ENCODE assay signal across 32 cellular contexts in the genomic region with DNA sequence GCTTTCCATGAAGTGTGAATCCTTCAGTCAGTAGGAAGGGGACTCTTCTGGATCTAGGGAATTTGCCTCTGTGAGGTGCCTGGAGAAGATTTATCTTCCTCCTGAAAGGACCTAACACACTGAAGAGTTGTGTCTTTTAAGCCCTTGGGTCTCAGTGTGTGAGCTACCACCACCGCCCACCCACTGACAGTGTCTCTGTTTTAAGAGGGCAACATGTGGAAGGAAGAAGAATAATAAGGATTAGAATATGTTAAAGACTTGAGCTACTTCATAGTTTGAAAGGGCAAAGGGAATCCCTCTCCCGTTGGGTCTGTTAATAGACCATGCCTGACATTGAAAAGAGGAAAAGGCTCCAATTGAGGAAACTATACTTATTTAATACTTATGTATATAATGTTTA.
DNase-seq lines count a peak whose midpoint lies in the region; ATAC-seq and TF ChIP-seq lines count a peak whose summit lies in the region.
"Had no signal": no experiment of that assay in that cellular context is flagged by ENCODE, and none has a peak within 500 bp of the region (broad histone marks: within the 10 kb centered on the region; RNA-seq: fewer than 3 reads in every experiment).

No MANE protein-coding gene starts in this region.

- intact Hi-C loops in activated naive CD4-positive, alpha-beta T cell treated with anti-CD3 and anti-CD28 coated beads for 36 hours (cut with micrococcal nuclease): no loop called here
- intact Hi-C loops in sciatic nerve (cut with DNase I): no loop called here

- CTCF ChIA-PET in activated naive CD4-positive, alpha-beta T cell treated with anti-CD3 and anti-CD28 coated beads for 36 hours (lab: Charles Lee): interaction anchor here (0.9 to 1.9 kb wide), 2 partner anchors 29 to 187 kb away, joined by 4 to 5 read pairs; no protein-coding TSS in a partner anchor

- peaks cover 2% of the 10 kb centered on the region for H3K9me3 Mint-ChIP-seq in activated naive CD4-positive, alpha-beta T cell treated with anti-CD3 and anti-CD28 coated beads for 36 hours
- H3K9me3 Mint-ChIP-seq in IgD-negative memory B cell (no peaks in the 10 kb centered on the region), type B pancreatic cell (no peaks in the 10 kb centered on the region)
- H3K9me3 Mint-ChIP-seq: activated naive CD4-positive, alpha-beta T cell treated with anti-CD3 and anti-CD28 coated beads, Interleukin-2, amount 10 ng/mL, durations not matched to agents 7 days and 5 days; endodermal cell had no signal

- TF ChIP-seq CTCF in type B pancreatic cell (conservative IDR thresholded peaks at IDR 0.05): no peak

- ATAC-seq in sciatic nerve (peak; percentile 35), GM19397 (IDR thresholded peaks at IDR 0.05; ENCODE audit: unreplicated experiment) (no peak)
- ATAC-seq: A549; activated T-cell treated with anti-CD3 and anti-CD28 coated beads, Interleukin-2, amount 50 U/mL, for 72 hours; esophagus mucosa; foreskin keratinocyte had no signal

- no peak overlapping the region for H3K4me3 Mint-ChIP-seq in activated naive CD4-positive, alpha-beta T cell treated with anti-CD3 and anti-CD28 coated beads for 36 hours
- H3K4me3 Mint-ChIP-seq in IgD-negative memory B cell (no peak overlapping the region), type B pancreatic cell (no peak overlapping the region)
- H3K4me3 Mint-ChIP-seq: activated naive CD4-positive, alpha-beta T cell treated with anti-CD3 and anti-CD28 coated beads, Interleukin-2, amount 10 ng/mL, durations not matched to agents 7 days and 5 days; activated T-cell treated with anti-CD3 and anti-CD28 coated beads, Interleukin-2, amount 50 U/mL, for 72 hours; endodermal cell had no signal

- peak overlapping the region; percentile 17 for H3K27ac ChIP-seq in iPS-18a (ENCODE audit: low read length)
- H3K27ac ChIP-seq: A549, foreskin keratinocyte, heart right ventricle, KMS-11, SJSA1, skin epidermis, upper lobe of left lung had no signal

- DNase-seq in activated naive CD4-positive, alpha-beta T cell treated with anti-CD3 and anti-CD28 coated beads for 36 hours: no peak
- DNase-seq in activated naive CD4-positive, alpha-beta T cell treated with Interleukin-2 at 50 U/mL for 16 hours: no peak
- no peak for DNase-seq in sciatic nerve (ENCODE audit: low spot score)
- no peak for DNase-seq in type B pancreatic cell (ENCODE audit: extremely low spot score, unreplicated experiment)
- no peak for DNase-seq in hepatic stellate cell (ENCODE audit: low spot score)
- DNase-seq: activated CD4-positive, alpha-beta T cell treated with anti-CD3 and anti-CD28 coated beads for 4 hours; activated naive CD4-positive, alpha-beta T cell treated with anti-CD3 and anti-CD28 coated beads, Interleukin-2, amount 10 ng/mL, durations not matched to agents 7 days and 5 days; activated T-cell treated with anti-CD3 and anti-CD28 coated beads, Interleukin-2, amount 50 U/mL, for 72 hours; anterior cingulate cortex; BE2C; COR-L47; cortex of kidney; DMS53; endodermal cell; foreskin keratinocyte; heart right ventricle; mammary epithelial cell; MM.1S; NCI-H2029; NCI-H748 treated with DMSO at 0.1 percent for 48 hours; RPMI8226; substantia nigra; T-helper 2 cell; upper lobe of left lung had no signal

- peak overlapping the region; percentile 70 for H3K27ac Mint-ChIP-seq in activated naive CD4-positive, alpha-beta T cell treated with anti-CD3 and anti-CD28 coated beads for 36 hours
- peak overlapping the region in 2 of 3 donors; percentile 48 to 64 for H3K27ac Mint-ChIP-seq in IgD-negative memory B cell
- no peak overlapping the region for H3K27ac Mint-ChIP-seq in type B pancreatic cell
- H3K27ac Mint-ChIP-seq: activated naive CD4-positive, alpha-beta T cell treated with anti-CD3 and anti-CD28 coated beads, Interleukin-2, amount 10 ng/mL, durations not matched to agents 7 days and 5 days had no signal

- H3K4me3 ChIP-seq in iPS-18a (ENCODE audit: low read length): no peak overlapping the region
- H3K4me3 ChIP-seq: A549, heart right ventricle, SJSA1, skin epidermis, upper lobe of left lung had no signal

- peaks cover 67% of the 10 kb centered on the region for H3K36me3 Mint-ChIP-seq in activated naive CD4-positive, alpha-beta T cell treated with anti-CD3 and anti-CD28 coated beads for 36 hours (ENCODE audit: low read depth)
- H3K36me3 Mint-ChIP-seq in IgD-negative memory B cell (peaks cover 4% of the 10 kb centered on the region), type B pancreatic cell (peaks cover 29% of the 10 kb centered on the region)

- H3K9me3 ChIP-seq in iPS-18a (ENCODE audit: control insufficient read depth, low read depth, low read length): no peaks in the 10 kb centered on the region
- H3K9me3 ChIP-seq: A549, BE2C, heart right ventricle, SJSA1, upper lobe of left lung had no signal

- no peaks in the 10 kb centered on the region for H3K27me3 ChIP-seq in iPS-18a (ENCODE audit: control insufficient read depth, insufficient read depth, low read length)
- H3K27me3 ChIP-seq: BE2C, foreskin keratinocyte, heart right ventricle, SJSA1, upper lobe of left lung had no signal

- H3K9ac ChIP-seq in iPS-18a (ENCODE audit: low read length): no peak overlapping the region
- H3K9ac ChIP-seq: KMS-11 had no signal

- H3K27me3 Mint-ChIP-seq in activated naive CD4-positive, alpha-beta T cell treated with anti-CD3 and anti-CD28 coated beads for 36 hours (ENCODE audit: low read depth): no peaks in the 10 kb centered on the region
- H3K27me3 Mint-ChIP-seq in IgD-negative memory B cell (no peaks in the 10 kb centered on the region), type B pancreatic cell (no peaks in the 10 kb centered on the region)
- H3K27me3 Mint-ChIP-seq: activated naive CD4-positive, alpha-beta T cell treated with anti-CD3 and anti-CD28 coated beads, Interleukin-2, amount 10 ng/mL, durations not matched to agents 7 days and 5 days had no signal

- H3K36me3 ChIP-seq in iPS-18a (ENCODE audit: control insufficient read depth, low read depth, low read length): peaks cover 35% of the 10 kb centered on the region

- H3K4me1 ChIP-seq in iPS-18a (ENCODE audit: control insufficient read depth, low read depth, low read length): peaks cover 18% of the 10 kb centered on the region
- H3K4me1 ChIP-seq: A549, BE2C, foreskin keratinocyte, SJSA1, upper lobe of left lung had no signal

- H3K4me1 Mint-ChIP-seq in activated naive CD4-positive, alpha-beta T cell treated with anti-CD3 and anti-CD28 coated beads for 36 hours (ENCODE audit: low read depth): peaks cover 44% of the 10 kb centered on the region
- H3K4me1 Mint-ChIP-seq in IgD-negative memory B cell: peaks cover 0 to 5% (median 2%) of the 10 kb centered on the region in 3 donors
- H3K4me1 Mint-ChIP-seq in type B pancreatic cell (ENCODE audit: unreplicated experiment): peaks cover 35% of the 10 kb centered on the region
